In the genomic region with DNA sequence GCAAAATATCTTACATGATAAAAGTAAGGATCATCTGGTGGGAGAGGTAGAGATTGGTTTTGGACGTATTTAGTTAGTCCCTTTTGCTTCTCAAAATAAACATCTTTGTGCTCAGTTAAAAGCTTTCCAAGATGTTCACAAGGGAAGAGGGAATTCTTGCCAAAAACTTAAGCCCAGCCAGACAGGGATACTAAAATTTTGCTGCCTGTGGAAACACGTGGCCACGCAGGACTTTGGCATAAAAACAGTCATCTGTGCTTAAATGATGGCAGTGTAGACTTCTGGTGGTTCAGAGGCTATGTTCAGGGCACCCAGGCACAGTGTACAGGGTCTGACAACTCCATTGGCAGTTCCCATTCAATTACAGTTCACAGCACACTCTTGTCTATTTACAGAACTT, we compare ENCODE assay signal across 21 cellular contexts.
A peak's percentile ranks its signal among the peaks of the same experiment; 100 is the strongest.
DNase-seq lines count a peak whose midpoint lies in the region; ATAC-seq and TF ChIP-seq lines count a peak whose summit lies in the region.
"Had no signal": no experiment of that assay in that cellular context is flagged by ENCODE, and none has a peak within 500 bp of the region (broad histone marks: within the 10 kb centered on the region; RNA-seq: fewer than 3 reads in every experiment).

No MANE protein-coding gene starts in this region.

- H3K4me3 ChIP-seq in fibroblast of the aortic adventitia (ENCODE audit: low read depth, low read length), result no peak overlapping the region
- H3K4me3 ChIP-seq: colonic mucosa, lung had no signal

- H3K4me3 Mint-ChIP-seq in HFFc6, result no peak overlapping the region
- H3K4me3 Mint-ChIP-seq: activated CD4-positive, alpha-beta memory T cell treated with anti-CD3 and anti-CD28 coated beads for 36 hours; activated T-cell treated with anti-CD3 and anti-CD28 coated beads, Interleukin-2, amount 50 U/mL, for 4 hours; immature natural killer cell; natural killer cell; T-cell had no signal

- no peak for ATAC-seq in HG03565 (IDR thresholded peaks at IDR 0.05; ENCODE audit: unreplicated experiment)
- ATAC-seq: activated T-cell treated with anti-CD3 and anti-CD28 coated beads, Interleukin-2, amount 50 U/mL, for 4 hours; natural killer cell; T-cell had no signal

- H3K27me3 Mint-ChIP-seq in HFFc6 (ENCODE audit: insufficient read depth), result peaks cover 2% of the 10 kb centered on the region; the same call in 1 of the 2 replicates
- H3K27me3 Mint-ChIP-seq: IgD-negative memory B cell, T-cell had no signal

- TF ChIP-seq CTCF in HFFc6 (IDR thresholded peaks at IDR 0.05), result no peak
- TF ChIP-seq CTCF in fibroblast of the aortic adventitia (IDR thresholded peaks at IDR 0.05; ENCODE audit: insufficient read depth, low read length), result no peak

- H3K4me1 Mint-ChIP-seq in HFFc6 (ENCODE audit: low read depth), result peaks cover 35% of the 10 kb centered on the region
- H3K4me1 Mint-ChIP-seq: IgD-negative memory B cell, immature natural killer cell, natural killer cell had no signal

- DNase-seq in HFFc6 (no peak), fibroblast of the aortic adventitia (ENCODE audit: low read depth) (peak; percentile 61), myocyte (ENCODE audit: low read depth) (peak; percentile 12), superior temporal gyrus (ENCODE audit: extremely low spot score) (peak; percentile 51), Kasumi-1 (lab: John Stamatoyannopoulos, UW) (no peak), SKM-1 treated with dmso at 0.1 percent for 144 hours (lab: John Stamatoyannopoulos, UW; ENCODE audit: unreplicated experiment) (no peak)
- DNase-seq in activated CD8-positive, alpha-beta memory T cell treated with anti-CD3 and anti-CD28 coated beads, Interleukin-2, amount 50 U/mL, for 4 hours, result no peak
- DNase-seq: activated CD4-positive, alpha-beta memory T cell treated with anti-CD3 and anti-CD28 coated beads for 36 hours; activated naive CD4-positive, alpha-beta T cell treated with anti-CD3 and anti-CD28 coated beads, Interleukin-2, amount 50 U/mL, for 16 hours; activated T-cell treated with anti-CD3 and anti-CD28 coated beads, Interleukin-2, amount 50 U/mL, for 4 hours; colonic mucosa; glutamatergic neuron; HCEC 1CT; immature natural killer cell; natural killer cell; NCI-H2081; NCI-H510A; T-cell had no signal

- H3K36me3 Mint-ChIP-seq in HFFc6 (ENCODE audit: low read depth), result no peaks in the 10 kb centered on the region
- H3K36me3 Mint-ChIP-seq: activated CD4-positive, alpha-beta memory T cell treated with anti-CD3 and anti-CD28 coated beads for 36 hours; IgD-negative memory B cell; immature natural killer cell; natural killer cell; T-cell had no signal

- H3K27ac Mint-ChIP-seq in HFFc6, result peak overlapping the region; percentile 34; the same call in 1 of the 2 replicates
- H3K27ac Mint-ChIP-seq: activated CD4-positive, alpha-beta memory T cell treated with anti-CD3 and anti-CD28 coated beads for 36 hours; IgD-negative memory B cell; immature natural killer cell; natural killer cell; T-cell had no signal

- H3K9me3 Mint-ChIP-seq in HFFc6, result no peaks in the 10 kb centered on the region
- H3K9me3 Mint-ChIP-seq: activated CD4-positive, alpha-beta memory T cell treated with anti-CD3 and anti-CD28 coated beads for 36 hours; activated T-cell treated with anti-CD3 and anti-CD28 coated beads, Interleukin-2, amount 50 U/mL, for 4 hours; IgD-negative memory B cell; immature natural killer cell; natural killer cell; T-cell had no signal

Comparison
In these comparisons a context has a peak if more than half of its experiments do, and no peak if none do; other contexts are left out.
1. DNase-seq: peak in fibroblast of the aortic adventitia (single experiment), myocyte (single experiment) and superior temporal gyrus (single experiment); none in HFFc6 (single experiment), activated CD8-positive, alpha-beta memory T cell treated with anti-CD3 and anti-CD28 coated beads, Interleukin-2, amount 50 U/mL, for 4 hours (single experiment), Kasumi-1 (0 of 2) and SKM-1 treated with dmso at 0.1 percent for 144 hours (single experiment).